35 cellular contexts compared by ENCODE assay signal in the genomic region with DNA sequence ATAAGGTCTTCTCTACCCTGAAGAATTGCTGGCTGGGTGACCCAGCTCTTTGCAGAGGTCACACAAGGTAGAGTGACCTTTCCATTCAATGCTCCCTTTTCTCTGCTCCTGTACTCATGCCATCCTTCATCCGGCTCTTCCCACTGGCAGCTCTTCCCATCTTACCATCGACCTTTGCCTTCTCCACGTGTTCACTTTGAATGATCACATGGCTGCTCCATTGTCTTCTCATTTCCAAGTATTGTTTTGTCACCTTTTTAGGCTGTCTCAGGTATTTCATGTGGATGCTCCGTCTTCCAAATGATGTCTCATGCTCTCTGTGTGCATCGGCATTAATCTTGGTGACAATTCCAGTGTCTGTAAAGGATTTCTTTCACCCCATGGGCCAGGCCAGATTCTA.
"Had no signal": no experiment of that assay in that cellular context is flagged by ENCODE, and none has a peak within 500 bp of the region (broad histone marks: within the 10 kb centered on the region; RNA-seq: fewer than 3 reads in every experiment).

No MANE protein-coding gene starts in this region.

- H3K9ac ChIP-seq: KMS-11 had no signal

- H3K36me3 ChIP-seq: MG63 had no signal

- H3K27me3 ChIP-seq: MG63 had no signal

- H3K4me2 ChIP-seq: KMS-11 had no signal

- H3K4me3 ChIP-seq: MG63 had no signal

- DNase-seq: Karpas-422, Kasumi-1, MG63, MM.1S, MV-4-11, NCI-H1048, NCI-H1092, NCI-H1092 treated with DMSO at 0.1 percent for 48 hours, NCI-H1105, NCI-H1105 treated with DMSO at 0.1 percent for 48 hours, NCI-H1417, NCI-H1417 treated with DMSO at 0.1 percent for 48 hours, NCI-H1436, NCI-H1436 treated with DMSO at 0.1 percent for 48 hours, NCI-H146, NCI-H1694, NCI-H1694 treated with DMSO at 0.1 percent for 48 hours, NCI-H187, NCI-H187 treated with DMSO at 0.1 percent for 48 hours, NCI-H1930, NCI-H2029, NCI-H2029 treated with DMSO at 0.1 percent for 48 hours, NCI-H2081, NCI-H2081 treated with DMSO at 0.1 percent for 48 hours, NCI-H2107, NCI-H2171, NCI-H2171 treated with DMSO at 0.1 percent for 48 hours, NCI-H2227 treated with DMSO at 0.1 percent for 48 hours, NCI-H226, NCI-H345, NCI-H446 treated with DMSO at 0.1 percent for 48 hours, NCI-H510A, NCI-H510A treated with DMSO at 0.1 percent for 48 hours, NCI-H524 had no signal

- H3K9me3 ChIP-seq: MG63 had no signal

- H3K27ac ChIP-seq: KMS-11 had no signal
